In the genomic region with DNA sequence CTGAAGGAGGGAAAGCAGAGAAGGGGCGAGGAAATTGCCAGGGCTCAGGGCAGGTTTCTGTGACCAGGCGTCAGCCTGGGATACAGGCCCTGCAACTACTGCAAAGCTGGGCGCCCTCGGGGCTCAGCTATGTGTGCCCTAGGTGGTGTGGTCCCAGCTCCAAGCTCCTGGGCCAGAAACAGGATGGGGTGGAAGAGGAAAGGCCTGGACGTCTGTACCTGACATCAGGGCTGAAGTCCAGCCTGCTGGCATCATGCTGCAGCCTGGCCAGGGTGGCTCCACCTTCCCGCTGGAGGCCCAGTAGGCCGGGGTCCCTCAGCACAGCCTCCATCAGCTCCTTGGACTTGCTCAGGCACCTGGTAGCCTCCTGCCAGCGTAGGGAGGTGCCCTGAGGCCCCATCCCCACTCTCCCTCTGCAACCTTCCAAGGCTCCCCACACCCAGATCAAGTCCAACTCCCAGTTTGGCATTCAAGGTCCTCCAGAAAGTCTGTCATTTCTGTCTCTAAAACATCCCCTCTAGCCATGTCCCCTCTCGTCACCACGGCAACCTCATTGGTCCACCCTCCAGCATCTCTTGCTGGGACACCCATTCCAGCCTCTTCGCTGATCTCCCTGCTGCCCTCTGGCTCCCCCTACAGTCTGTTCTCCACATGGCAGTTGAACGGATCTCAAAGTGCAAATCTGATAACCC, we compare ENCODE assay signal across 1 cellular context.
TF ChIP-seq lines count a peak whose summit lies in the region.

No MANE protein-coding gene starts in this region.

TF ChIP-seq in HCT116, 20 proteins besides CTCF, POLR2A, EP300 and RAD21 (continued from another document):
- TF ChIP-seq SP1 (IDR thresholded peaks at IDR 0.05; ENCODE audit: low read depth), result no peak
- no peak for TF ChIP-seq CBX3 (IDR thresholded peaks at IDR 0.05; ENCODE audit: low read depth)
